12 cellular contexts compared by ENCODE assay signal in genomic region chr3:29285356-29286070, GRCh38. TPM values are rescaled to one million over a fixed set of nuclear protein-coding genes. Genes with fewer than 3 reads are reported as not detected.
A peak's percentile ranks its signal among the peaks of the same experiment; 100 is the strongest.
DNase-seq lines count a peak whose midpoint lies in the region; ATAC-seq and TF ChIP-seq lines count a peak whose summit lies in the region.
"Had no signal": no experiment of that assay in that cellular context is flagged by ENCODE, and none has a peak within 500 bp of the region (broad histone marks: within the 10 kb centered on the region; RNA-seq: fewer than 3 reads in every experiment).

No MANE protein-coding gene starts in this region.

- peak overlapping the region; percentile 25 for H3K4me3 Mint-ChIP-seq in T-helper 1 cell treated with Interleukin-12 subunit alpha and Interleukin-12 subunit beta and Interleukin-4 antibody, amounts not matched to agents 30 μg/mL and 1 μg/mL, for 36 hours
- H3K4me3 Mint-ChIP-seq in progenitor cell of endocrine pancreas (ENCODE audit: low read depth) = no peak overlapping the region
- H3K4me3 Mint-ChIP-seq: activated naive CD4-positive, alpha-beta T cell treated with anti-CD3 and anti-CD28 coated beads, Interleukin-2, amount 50 U/mL, for 24 hours had no signal

- H3K9me3 ChIP-seq in tibial artery = no peaks in the 10 kb centered on the region
- H3K9me3 ChIP-seq: mucosa of descending colon had no signal

- peak overlapping the region; percentile 21 for H3K27ac Mint-ChIP-seq in T-helper 1 cell treated with Interleukin-12 subunit alpha and Interleukin-12 subunit beta and Interleukin-4 antibody, amounts not matched to agents 30 μg/mL and 1 μg/mL, for 36 hours
- no peak overlapping the region for H3K27ac Mint-ChIP-seq in progenitor cell of endocrine pancreas
- H3K27ac Mint-ChIP-seq: activated naive CD4-positive, alpha-beta T cell treated with anti-CD3 and anti-CD28 coated beads, Interleukin-2, amount 50 U/mL, for 24 hours had no signal

- H3K27me3 ChIP-seq in tibial artery = no peaks in the 10 kb centered on the region

- H3K27ac ChIP-seq in tibial artery = peak overlapping the region; percentile 82 to 89
- H3K27ac ChIP-seq: KMS-11 had no signal

- peaks cover 2% of the 10 kb centered on the region for H3K27me3 Mint-ChIP-seq in T-helper 1 cell treated with Interleukin-12 subunit alpha and Interleukin-12 subunit beta and Interleukin-4 antibody, amounts not matched to agents 30 μg/mL and 1 μg/mL, for 36 hours (ENCODE audit: low read depth)
- H3K27me3 Mint-ChIP-seq in progenitor cell of endocrine pancreas = peaks cover 7% of the 10 kb centered on the region

- no peaks in the 10 kb centered on the region for H3K36me3 ChIP-seq in tibial artery

- no peak for DNase-seq in T-helper 1 cell
- no peak for DNase-seq in astrocyte of the spinal cord (ENCODE audit: low read depth, low spot score)
- DNase-seq in kidney glomerular epithelial cell (lab: John Stamatoyannopoulos, UW) = peak; percentile 61
- DNase-seq in tibial artery = no peak
- DNase-seq in progenitor cell of endocrine pancreas (ENCODE audit: low spot score, unreplicated experiment) = no peak
- DNase-seq: mucosa of descending colon; stimulated activated naive CD4-positive, alpha-beta T cell had no signal

- TF ChIP-seq CTCF in astrocyte of the spinal cord (IDR thresholded peaks at IDR 0.05; ENCODE audit: low read depth, low read length) (no peak), tibial artery (IDR thresholded peaks at IDR 0.05) (no peak), progenitor cell of endocrine pancreas (IDR thresholded peaks at IDR 0.05; ENCODE audit: unreplicated experiment) (no peak)

- H3K4me3 ChIP-seq in astrocyte of the spinal cord (ENCODE audit: low read depth, low read length) (peak overlapping the region; percentile 12), tibial artery (peak overlapping the region; percentile 56 to 64)
- H3K4me3 ChIP-seq: mucosa of descending colon had no signal

- no peaks in the 10 kb centered on the region for H3K9me3 Mint-ChIP-seq in T-helper 1 cell treated with Interleukin-12 subunit alpha and Interleukin-12 subunit beta and Interleukin-4 antibody, amounts not matched to agents 30 μg/mL and 1 μg/mL, for 36 hours
- H3K9me3 Mint-ChIP-seq in progenitor cell of endocrine pancreas (ENCODE audit: low read depth) = no peaks in the 10 kb centered on the region
- H3K9me3 Mint-ChIP-seq: activated naive CD4-positive, alpha-beta T cell treated with anti-CD3 and anti-CD28 coated beads, Interleukin-2, amount 50 U/mL, for 24 hours had no signal

- H3K4me1 Mint-ChIP-seq in T-helper 1 cell treated with Interleukin-12 subunit alpha and Interleukin-12 subunit beta and Interleukin-4 antibody, amounts not matched to agents 30 μg/mL and 1 μg/mL, for 36 hours (ENCODE audit: low read depth) = peaks cover 35% of the 10 kb centered on the region
- H3K4me1 Mint-ChIP-seq in progenitor cell of endocrine pancreas (ENCODE audit: low read depth) = peaks cover 33% of the 10 kb centered on the region

- H3K36me3 Mint-ChIP-seq in T-helper 1 cell treated with Interleukin-12 subunit alpha and Interleukin-12 subunit beta and Interleukin-4 antibody, amounts not matched to agents 30 μg/mL and 1 μg/mL, for 36 hours (ENCODE audit: low read depth) = no peaks in the 10 kb centered on the region
- no peaks in the 10 kb centered on the region for H3K36me3 Mint-ChIP-seq in progenitor cell of endocrine pancreas (ENCODE audit: insufficient read depth)
- H3K36me3 Mint-ChIP-seq: activated naive CD4-positive, alpha-beta T cell treated with anti-CD3 and anti-CD28 coated beads, Interleukin-2, amount 50 U/mL, for 24 hours had no signal

- peaks cover 0 to 41% (median 11%) of the 10 kb centered on the region in 4 donors for H3K4me1 ChIP-seq in tibial artery

- no peak for ATAC-seq in HG03342 (IDR thresholded peaks at IDR 0.05; ENCODE audit: unreplicated experiment)
- no peak for ATAC-seq in HG03432 (IDR thresholded peaks at IDR 0.05; ENCODE audit: unreplicated experiment)
- ATAC-seq: mucosa of descending colon had no signal

- intact Hi-C loops in tibial artery (cut with DNase I; ENCODE audit: low total_unique reads) = loop anchor here (5.0 kb wide), 1 partner anchor 37 kb away; no protein-coding TSS in a partner anchor

- in situ Hi-C loops in astrocyte of the spinal cord (cut with HindIII; ENCODE audit: low sequenced_read_pairs) = no loop called here

RNA-seq across cellular contexts. Expression of gene RBMS3, which starts 4.6 kb away (rescaled TPM):
- total RNA-seq in progenitor cell of endocrine pancreas = 3.8 and 5.1 TPM in 2 replicates
